8 cellular contexts compared by ENCODE assay signal in the genomic region with DNA sequence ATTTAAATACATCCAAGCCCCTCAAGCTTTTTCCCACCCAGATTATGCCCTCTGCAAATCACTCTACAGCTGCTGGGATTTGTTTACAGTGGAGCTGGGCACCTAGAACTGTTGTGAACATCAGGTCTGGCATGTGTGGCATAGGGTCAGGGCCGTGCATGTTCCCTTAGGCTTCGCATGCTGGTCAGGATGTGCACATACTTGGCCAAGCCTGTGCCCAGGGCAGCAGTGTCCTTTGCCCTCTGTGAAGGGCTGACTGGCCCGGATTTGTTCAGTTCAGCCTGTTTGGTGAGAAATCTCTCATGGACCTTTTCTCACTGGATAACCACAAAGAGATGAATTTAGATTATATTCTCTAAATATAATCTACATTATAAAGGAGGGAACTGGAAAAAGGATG.
"Had no signal": no experiment of that assay in that cellular context is flagged by ENCODE, and none has a peak within 500 bp of the region (broad histone marks: within the 10 kb centered on the region; RNA-seq: fewer than 3 reads in every experiment).

No MANE protein-coding gene starts in this region.

- H3K4me2 ChIP-seq: GM23338 had no signal

- ATAC-seq: GM23338, K562 had no signal

- DNase-seq: H9, HCEC 1CT, KG1 had no signal

- H3K4me3 ChIP-seq: GM23338, K562 had no signal

- H2AFZ ChIP-seq: GM23338 had no signal

- FAIRE-seq: H1, H54, HTR-8/SVneo, K562 had no signal
